In genomic region chr6:152301806-152302568, GRCh38 we compare ENCODE assay signal across 8 cellular contexts.
DNase-seq lines count a peak whose midpoint lies in the region; ATAC-seq and TF ChIP-seq lines count a peak whose summit lies in the region.

No MANE protein-coding gene starts in this region.

- H3K27ac ChIP-seq in neural progenitor cell (no peak overlapping the region), stomach smooth muscle (ENCODE audit: low read length) (peak overlapping the region; percentile 77)

- peak overlapping the region; percentile 85 for H3K4me2 ChIP-seq in neural progenitor cell

- H3K36me3 Mint-ChIP-seq in IgD-negative memory B cell = peaks cover 1% of the 10 kb centered on the region
- H3K36me3 Mint-ChIP-seq in neural progenitor cell = peaks cover 2% of the 10 kb centered on the region

- H3K27me3 Mint-ChIP-seq in IgD-negative memory B cell (no peaks in the 10 kb centered on the region), neural progenitor cell (ENCODE audit: insufficient read depth, low read depth) (peaks cover 2% of the 10 kb centered on the region)

- no peaks in the 10 kb centered on the region for H3K79me2 ChIP-seq in neural progenitor cell (ENCODE audit: low read depth)

- no peaks in the 10 kb centered on the region for H4K20me1 ChIP-seq in neural progenitor cell (ENCODE audit: low read depth)

- peak overlapping the region; percentile 84 to 97 (median 90) for H3K27ac Mint-ChIP-seq in IgD-negative memory B cell
- H3K27ac Mint-ChIP-seq in neural progenitor cell = peak overlapping the region; percentile 89

- peak overlapping the region; percentile 96 to 100 (median 99) for H3K4me3 Mint-ChIP-seq in IgD-negative memory B cell
- H3K4me3 Mint-ChIP-seq in neural progenitor cell = peak overlapping the region; percentile 96

- H3F3A ChIP-seq in neural progenitor cell (ENCODE audit: low read depth) = no peaks in the 10 kb centered on the region

- H3K4me1 ChIP-seq in neural progenitor cell = peaks cover 6% of the 10 kb centered on the region
- peaks cover 8% of the 10 kb centered on the region for H3K4me1 ChIP-seq in stomach smooth muscle (ENCODE audit: control insufficient read depth, insufficient read depth, low read length)

- H3K9ac ChIP-seq in neural progenitor cell (peak overlapping the region; percentile 23), stomach smooth muscle (ENCODE audit: low read length in 2 of 2) (peak overlapping the region; percentile 65 to 66)

- TF ChIP-seq CTCF in neural progenitor cell (IDR thresholded peaks at IDR 0.05) = peak; percentile 64

- H2AFZ ChIP-seq in neural progenitor cell (replicated peaks) = peak overlapping the region; percentile 100

- H3K27me3 ChIP-seq in neural progenitor cell = no peaks in the 10 kb centered on the region
- no peaks in the 10 kb centered on the region for H3K27me3 ChIP-seq in stomach smooth muscle (ENCODE audit: control insufficient read depth in 1 of 2, insufficient read depth in 2 of 2, low read length in 2 of 2)

- ATAC-seq in GM21576 (IDR thresholded peaks at IDR 0.05; ENCODE audit: unreplicated experiment) = peak; percentile 90

- H3K9me3 Mint-ChIP-seq in IgD-negative memory B cell = no peaks in the 10 kb centered on the region
- H3K9me3 Mint-ChIP-seq in neural progenitor cell = no peaks in the 10 kb centered on the region

- DNase-seq in DMS153 treated with DMSO at 0.1 percent for 48 hours (lab: John Stamatoyannopoulos, UW; ENCODE audit: unreplicated experiment) (peak; percentile 70), SHP77 (lab: John Stamatoyannopoulos, UW) (peak; percentile 80 to 86), activated gamma-delta T cell treated with Interleukin-2 at 50 U/mL for 16 hours (peak; percentile 81), foreskin melanocyte (peak; percentile 90), neural progenitor cell (ENCODE audit: low spot score) (peak; percentile 92)

- H3K9me3 ChIP-seq in neural progenitor cell (ENCODE audit: low read depth) = no peaks in the 10 kb centered on the region
- no peaks in the 10 kb centered on the region for H3K9me3 ChIP-seq in stomach smooth muscle (ENCODE audit: control insufficient read depth in 2 of 2, low read length in 2 of 2)

- H3K36me3 ChIP-seq in neural progenitor cell (no peaks in the 10 kb centered on the region), stomach smooth muscle (ENCODE audit: control insufficient read depth in 2 of 2, insufficient read depth in 2 of 2, low read length in 2 of 2) (peaks cover 18 to 26% of the 10 kb centered on the region in 2 donors)

- peaks cover 26 to 34% (median 30%) of the 10 kb centered on the region in 3 donors for H3K4me1 Mint-ChIP-seq in IgD-negative memory B cell
- peaks cover 18% of the 10 kb centered on the region for H3K4me1 Mint-ChIP-seq in neural progenitor cell

- H3K4me3 ChIP-seq in neural progenitor cell (peak overlapping the region; percentile 66), stomach smooth muscle (ENCODE audit: low read length in 2 of 2) (peak overlapping the region; percentile 82 to 90)
